In genomic region chr17:3594056-3594810, GRCh38 we compare ENCODE assay signal across 14 cellular contexts. TPM values are rescaled to one million over a fixed set of nuclear protein-coding genes. Genes with fewer than 3 reads are reported as not detected.
DNase-seq lines count a peak whose midpoint lies in the region; TF ChIP-seq lines count a peak whose summit lies in the region.
"Had no signal": no experiment of that assay in that cellular context is flagged by ENCODE, and none has a peak within 500 bp of the region (broad histone marks: within the 10 kb centered on the region; RNA-seq: fewer than 3 reads in every experiment).

No MANE protein-coding gene starts in this region.

- H3K36me3 ChIP-seq in kidney epithelial cell (ENCODE audit: control insufficient read depth, insufficient read depth, low read length) = no peaks in the 10 kb centered on the region
- H3K36me3 ChIP-seq: ovary had no signal

- peaks cover 6% of the 10 kb centered on the region for H3K36me3 Mint-ChIP-seq in progenitor cell of endocrine pancreas (ENCODE audit: insufficient read depth)
- H3K36me3 Mint-ChIP-seq in activated T-cell treated with anti-CD3 and anti-CD28 coated beads, Interleukin-2, amount 50 U/mL, for 24 hours (ENCODE audit: low read depth) = peaks cover 15% of the 10 kb centered on the region

- no peaks in the 10 kb centered on the region for H3K9me3 Mint-ChIP-seq in progenitor cell of endocrine pancreas (ENCODE audit: low read depth)
- H3K9me3 Mint-ChIP-seq in activated T-cell treated with anti-CD3 and anti-CD28 coated beads, Interleukin-2, amount 50 U/mL, for 24 hours = no peaks in the 10 kb centered on the region
- H3K9me3 Mint-ChIP-seq: activated T-cell treated with anti-CD3 and anti-CD28 coated beads, Interleukin-2, amount 50 U/mL, for 72 hours had no signal

- no peaks in the 10 kb centered on the region for H3K27me3 Mint-ChIP-seq in progenitor cell of endocrine pancreas
- no peaks in the 10 kb centered on the region for H3K27me3 Mint-ChIP-seq in activated T-cell treated with anti-CD3 and anti-CD28 coated beads, Interleukin-2, amount 50 U/mL, for 24 hours

- no peaks in the 10 kb centered on the region for H3K27me3 ChIP-seq in kidney epithelial cell (ENCODE audit: control insufficient read depth, insufficient read depth, low read length)
- H3K27me3 ChIP-seq: ovary, vagina had no signal

- TF ChIP-seq CTCF in kidney epithelial cell (IDR thresholded peaks at IDR 0.05; ENCODE audit: insufficient read depth, low read length, poor library complexity, severe bottlenecking) (no peak), progenitor cell of endocrine pancreas (IDR thresholded peaks at IDR 0.05; ENCODE audit: unreplicated experiment) (no peak)

- H3K27ac Mint-ChIP-seq in progenitor cell of endocrine pancreas = no peak overlapping the region
- H3K27ac Mint-ChIP-seq in activated T-cell treated with anti-CD3 and anti-CD28 coated beads, Interleukin-2, amount 50 U/mL, for 24 hours = no peak overlapping the region
- H3K27ac Mint-ChIP-seq: activated T-cell treated with anti-CD3 and anti-CD28 coated beads, Interleukin-2, amount 50 U/mL, for 72 hours had no signal

- H3K4me3 ChIP-seq in kidney epithelial cell (ENCODE audit: low read depth, low read length) = no peak overlapping the region
- H3K4me3 ChIP-seq: ovary, PC-9, vagina had no signal

- H3K27ac ChIP-seq in cingulate gyrus (ENCODE audit: low read depth, low read length) (peak overlapping the region; percentile 69), temporal lobe (ENCODE audit: low read depth, low read length) (peak overlapping the region; percentile 73)
- H3K27ac ChIP-seq: ovary, PC-9, vagina had no signal

- no peak overlapping the region for H3K4me3 Mint-ChIP-seq in progenitor cell of endocrine pancreas (ENCODE audit: low read depth)
- H3K4me3 Mint-ChIP-seq in activated T-cell treated with anti-CD3 and anti-CD28 coated beads, Interleukin-2, amount 50 U/mL, for 24 hours = no peak overlapping the region
- H3K4me3 Mint-ChIP-seq: activated T-cell treated with anti-CD3 and anti-CD28 coated beads, Interleukin-2, amount 50 U/mL, for 72 hours had no signal

- DNase-seq in M059J (ENCODE audit: low read depth) = peak; percentile 82
- DNase-seq in kidney epithelial cell (ENCODE audit: low read depth) = peak; percentile 14
- DNase-seq in progenitor cell of endocrine pancreas (ENCODE audit: low spot score, unreplicated experiment) = no peak
- no peak for DNase-seq in activated T-cell treated with anti-CD3 and anti-CD28 coated beads, Interleukin-2, amount 50 U/mL, for 24 hours
- no peak for DNase-seq in GF-D8 (lab: John Stamatoyannopoulos, UW)
- DNase-seq: activated T-cell treated with anti-CD3 and anti-CD28 coated beads, Interleukin-2, amount 50 U/mL, for 72 hours; DMS153; effector CD4-positive, alpha-beta T cell; NCI-H1436 had no signal

- no peaks in the 10 kb centered on the region for H3K4me1 Mint-ChIP-seq in progenitor cell of endocrine pancreas (ENCODE audit: low read depth)
- no peaks in the 10 kb centered on the region for H3K4me1 Mint-ChIP-seq in activated T-cell treated with anti-CD3 and anti-CD28 coated beads, Interleukin-2, amount 50 U/mL, for 24 hours (ENCODE audit: low read depth)

RNA-seq across cellular contexts. Expression of gene TRPV1, which starts 15.0 kb away (rescaled TPM):
- 0.42 and 1.6 TPM in 2 replicates for total RNA-seq in M059J (2014; rRNA removed; shearing (Covaris generic))
- 2.0 and 2.2 TPM in 2 replicates for total RNA-seq in kidney epithelial cell
- total RNA-seq in temporal lobe = 5.2 TPM
- 11.9 and 12.5 TPM in 2 replicates for total RNA-seq in progenitor cell of endocrine pancreas

RNA-seq across cellular contexts. Expression of gene TRPV3, which starts 36.6 kb away (rescaled TPM):
- 0.66 and 1.4 TPM in 2 replicates for total RNA-seq in M059J (2014; rRNA removed; shearing (Covaris generic))
- total RNA-seq in kidney epithelial cell (2.1 and 2.9 TPM in 2 replicates), temporal lobe (0.74 TPM), progenitor cell of endocrine pancreas (1.6 and 2.7 TPM in 2 replicates)

RNA-seq across cellular contexts. Expression of gene SHPK, which starts 41.8 kb away (rescaled TPM):
- total RNA-seq in M059J (2014; rRNA removed; shearing (Covaris generic)) = 8.1 and 14.1 TPM in 2 replicates
- total RNA-seq in kidney epithelial cell (16.0 and 17.5 TPM in 2 replicates), temporal lobe (6.6 TPM), progenitor cell of endocrine pancreas (19.2 and 22.0 TPM in 2 replicates)

RNA-seq across cellular contexts. Expression of gene CTNS, which starts 42.3 kb away (rescaled TPM):
- total RNA-seq in M059J (2014; rRNA removed; shearing (Covaris generic)) = 13.8 and 17.1 TPM in 2 replicates
- total RNA-seq in kidney epithelial cell (49.4 and 55.4 TPM in 2 replicates), temporal lobe (12.8 TPM), progenitor cell of endocrine pancreas (16.4 and 16.5 TPM in 2 replicates)

Comparison
In these comparisons a context has a peak if more than half of its experiments do, and no peak if none do; other contexts are left out.
1. DNase-seq: peak in M059J (single experiment) and kidney epithelial cell (single experiment); none in progenitor cell of endocrine pancreas (single experiment), activated T-cell treated with anti-CD3 and anti-CD28 coated beads, Interleukin-2, amount 50 U/mL, for 24 hours (single experiment) and GF-D8 (single experiment).